21 cellular contexts compared by ENCODE assay signal in the genomic region with DNA sequence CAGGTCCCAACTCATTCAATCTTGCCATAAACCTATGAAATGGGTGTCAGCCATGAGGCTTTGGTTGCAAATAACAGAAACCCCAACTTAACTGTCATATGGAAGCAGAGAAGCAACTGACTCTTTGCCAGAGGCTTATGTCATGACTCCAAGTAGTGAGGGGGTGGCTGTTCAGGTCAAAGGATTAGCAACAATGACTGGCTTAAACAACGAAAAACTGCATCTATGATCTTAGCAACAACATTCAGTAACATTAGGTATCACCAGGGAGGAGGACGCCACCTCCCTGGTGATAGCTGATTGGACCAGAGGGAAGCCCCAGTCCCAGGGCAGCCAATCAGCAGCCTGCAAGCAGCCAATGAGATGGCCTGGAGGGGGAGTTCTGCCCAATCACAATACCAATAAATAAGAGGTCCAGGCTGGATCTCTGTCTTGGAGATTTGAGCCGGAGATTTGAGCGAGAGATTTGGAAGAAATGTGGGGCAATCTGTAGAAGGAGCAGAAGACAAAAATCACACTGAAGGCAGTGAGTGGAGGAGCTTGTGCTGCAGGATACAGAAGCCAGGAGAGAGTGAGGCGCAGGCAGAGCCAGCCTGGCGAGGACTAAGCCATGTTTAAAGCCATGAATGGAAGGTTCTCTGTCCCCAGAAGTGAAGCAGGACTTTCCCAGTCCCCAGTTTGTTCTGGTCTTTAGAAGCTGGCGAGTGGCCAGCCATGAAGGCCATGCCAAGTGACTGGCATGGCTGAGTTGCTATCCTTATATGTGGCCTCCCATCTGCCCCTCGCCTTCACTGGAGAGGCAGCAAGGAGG.
DNase-seq lines count a peak whose midpoint lies in the region; ATAC-seq and TF ChIP-seq lines count a peak whose summit lies in the region.
"Had no signal": no experiment of that assay in that cellular context is flagged by ENCODE, and none has a peak within 500 bp of the region (broad histone marks: within the 10 kb centered on the region; RNA-seq: fewer than 3 reads in every experiment).

No MANE protein-coding gene starts in this region.

- DNase-seq in NCI-H1092 treated with DMSO at 0.1 percent for 48 hours (lab: John Stamatoyannopoulos, UW): peak; percentile 16
- no peak for DNase-seq in NCI-H1092 (lab: John Stamatoyannopoulos, UW)
- peak; percentile 32 for DNase-seq in NCI-H69 (lab: John Stamatoyannopoulos, UW)
- DNase-seq in substantia nigra (lab: John Stamatoyannopoulos, UW): peak in 4 of 49 donors; percentile 23 to 69 (median 40)
- DNase-seq in upper lobe of right lung: no peak
- no peak for DNase-seq in NCI-H1417 treated with DMSO at 0.1 percent for 48 hours (lab: John Stamatoyannopoulos, UW)
- DNase-seq in NCI-H2227 treated with DMSO at 0.1 percent for 48 hours (lab: John Stamatoyannopoulos, UW): no peak
- DNase-seq: 8988T; activated B cell treated with CpG ODN at 0.5 μM for 24 hours; DMS153; effector memory CD8-positive, alpha-beta T cell; heart right ventricle; islet precursor cell; NCI-H1694; NCI-H345; pancreas; Right ventricle myocardium superior; small intestine; stimulated activated CD4-positive, alpha-beta T cell treated with anti-CD3 and anti-CD28 coated beads, Interleukin-4, amount 100 ng/mL, for 1 hour had no signal

- H3K27me3 ChIP-seq in upper lobe of right lung: no peaks in the 10 kb centered on the region
- H3K27me3 ChIP-seq: cardiac muscle cell, heart right ventricle, pancreas had no signal

- peaks cover 18% of the 10 kb centered on the region for H3K4me1 ChIP-seq in upper lobe of right lung
- H3K4me1 ChIP-seq: pancreas had no signal

- H3K27ac ChIP-seq in cingulate gyrus (ENCODE audit: low read depth, low read length): peak overlapping the region; percentile 95
- peak overlapping the region; percentile 46 for H3K27ac ChIP-seq in substantia nigra (ENCODE audit: low read depth, low read length, poor library complexity, severe bottlenecking)
- H3K27ac ChIP-seq in upper lobe of right lung: no peak overlapping the region
- H3K27ac ChIP-seq: cardiac muscle cell, pancreas had no signal

- no peaks in the 10 kb centered on the region for H3K9me3 ChIP-seq in upper lobe of right lung
- H3K9me3 ChIP-seq: heart right ventricle, pancreas had no signal

- no peaks in the 10 kb centered on the region for H3K36me3 ChIP-seq in upper lobe of right lung
- H3K36me3 ChIP-seq: cardiac muscle cell, heart right ventricle, pancreas had no signal

- TF ChIP-seq CTCF in upper lobe of right lung (IDR thresholded peaks at IDR 0.05): no peak

- intact Hi-C loops in upper lobe of right lung (cut with DNase I): no loop called here

- H3K4me3 ChIP-seq in upper lobe of right lung: no peak overlapping the region
- H3K4me3 ChIP-seq: cardiac muscle cell, heart right ventricle, pancreas had no signal

- ATAC-seq in upper lobe of right lung: no peak
- ATAC-seq: effector memory CD8-positive, alpha-beta T cell; heart right ventricle; pancreas had no signal

Comparison
In these comparisons a context has a peak if more than half of its experiments do, and no peak if none do; other contexts are left out.
1. DNase-seq: peak in NCI-H1092 treated with DMSO at 0.1 percent for 48 hours (single experiment) and NCI-H69 (single experiment); none in NCI-H1092 (single experiment), upper lobe of right lung (single experiment), NCI-H1417 treated with DMSO at 0.1 percent for 48 hours (single experiment) and NCI-H2227 treated with DMSO at 0.1 percent for 48 hours (single experiment).